In the genomic region with DNA sequence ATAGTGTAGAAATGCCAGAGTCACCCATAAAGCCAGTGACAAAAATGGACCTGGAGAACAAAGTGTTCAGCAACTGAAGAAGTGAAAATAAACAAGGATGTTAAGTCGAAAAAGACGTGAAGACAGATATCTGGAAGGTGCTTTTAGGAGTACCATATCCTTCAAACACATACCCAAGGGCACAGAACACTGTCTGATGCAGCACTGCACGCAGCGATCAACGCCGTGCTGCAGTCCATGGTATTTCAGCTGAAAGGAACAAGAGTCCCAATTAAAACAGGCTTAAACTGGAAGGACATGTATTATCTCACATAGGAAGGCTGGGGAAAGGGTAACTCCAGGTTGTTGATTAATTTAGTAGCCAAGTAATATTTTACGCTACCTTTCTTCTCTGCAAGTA, we compare ENCODE assay signal across 19 cellular contexts.
"Had no signal": no experiment of that assay in that cellular context is flagged by ENCODE, and none has a peak within 500 bp of the region (broad histone marks: within the 10 kb centered on the region; RNA-seq: fewer than 3 reads in every experiment).

No MANE protein-coding gene starts in this region.

- H3K27me3 ChIP-seq: ascending aorta, right lobe of liver, tibial nerve had no signal

- H3K4me2 ChIP-seq: smooth muscle cell had no signal

- DNase-seq: activated CD4-positive, alpha-beta T cell treated with anti-CD3 and anti-CD28 coated beads, Interleukin-2, amount 10 ng/mL, durations not matched to agents 7 days and 5 days; activated CD8-positive, alpha-beta T cell treated with anti-CD3 and anti-CD28 coated beads, Interleukin-2, amount 10 ng/mL, durations not matched to agents 7 days and 5 days; activated naive CD4-positive, alpha-beta T cell treated with anti-CD3 and anti-CD28 coated beads, Interleukin-2, amount 10 ng/mL, durations not matched to agents 7 days and 5 days; activated naive CD8-positive, alpha-beta T cell treated with anti-CD3 and anti-CD28 coated beads, Interleukin-2, amount 50 U/mL, for 24 hours; activated T-cell treated with anti-CD3 and anti-CD28 coated beads, Interleukin-2, amount 50 U/mL, for 24 hours; cerebellar nuclear complex; effector CD8-positive, alpha-beta T cell; hippocampal formation; islet precursor cell; right lobe of liver; stimulated activated CD4-positive, alpha-beta T cell treated with anti-CD3 and anti-CD28 coated beads, Interleukin-4, amount 100 ng/mL, for 4 hours; stimulated activated naive B cell treated with anti-CD40 and anti-IgM and Interleukin-4, amounts not matched to agents 10 μg/mL and 1 μg/mL and 100 μg/mL, for 72 hours had no signal

- H3K4me3 ChIP-seq: prostate gland, right lobe of liver, smooth muscle cell, tibial nerve had no signal

- H3K4me1 ChIP-seq: prostate gland, right lobe of liver, tibial nerve had no signal

- H3K36me3 ChIP-seq: ascending aorta, prostate gland, right lobe of liver, tibial nerve had no signal

- H3K9me3 ChIP-seq: ascending aorta, prostate gland, right lobe of liver had no signal

- H3K27ac ChIP-seq: prostate gland, right lobe of liver had no signal

- FAIRE-seq: urothelium cell line had no signal

- ATAC-seq: activated CD8-positive, alpha-beta T cell treated with anti-CD3 and anti-CD28 coated beads, Interleukin-2, amount 10 ng/mL, durations not matched to agents 7 days and 5 days; activated naive CD8-positive, alpha-beta T cell treated with anti-CD3 and anti-CD28 coated beads, Interleukin-2, amount 50 U/mL, for 24 hours; esophagus mucosa; left lobe of liver; right lobe of liver; stimulated activated naive B cell treated with anti-CD40 and anti-IgM and Interleukin-4, amounts not matched to agents 10 μg/mL and 1 μg/mL and 100 μg/mL, for 72 hours had no signal
